11 cellular contexts compared by ENCODE assay signal in genomic region chr1:103707670-103708069, GRCh38. TPM values are rescaled to one million over a fixed set of nuclear protein-coding genes. Genes with fewer than 3 reads are reported as not detected.
"Had no signal": no experiment of that assay in that cellular context is flagged by ENCODE, and none has a peak within 500 bp of the region (broad histone marks: within the 10 kb centered on the region; RNA-seq: fewer than 3 reads in every experiment).

No MANE protein-coding gene starts in this region.

RNA-seq across cellular contexts. Expression of gene AMY1B, which starts 11.7 kb away (rescaled TPM):
- total RNA-seq: NCI-H460, OCI-LY7, PC-9, Peyer's patch, Right ventricle myocardium inferior, Right ventricle myocardium superior, RPMI7951, SJCRH30, SJSA1, SK-MEL-5 had no signal
- polyA plus RNA-seq: SK-N-SH had no signal

RNA-seq across cellular contexts. Expression of gene AMY1C, which starts 42.0 kb away (rescaled TPM):
- total RNA-seq: NCI-H460, OCI-LY7, PC-9, Peyer's patch, Right ventricle myocardium inferior, Right ventricle myocardium superior, RPMI7951, SJCRH30, SJSA1, SK-MEL-5 had no signal
- polyA plus RNA-seq: SK-N-SH had no signal

RNA-seq across cellular contexts. Expression of gene AMY1A, which starts 52.1 kb away (rescaled TPM):
- total RNA-seq: NCI-H460, OCI-LY7, PC-9, Peyer's patch, Right ventricle myocardium inferior, Right ventricle myocardium superior, RPMI7951, SJCRH30, SJSA1, SK-MEL-5 had no signal
- polyA plus RNA-seq: SK-N-SH had no signal
